27 cellular contexts compared by ENCODE assay signal in genomic region chr4:28744066-28744465, GRCh38.
"Had no signal": no experiment of that assay in that cellular context is flagged by ENCODE, and none has a peak within 500 bp of the region (broad histone marks: within the 10 kb centered on the region; RNA-seq: fewer than 3 reads in every experiment).

No MANE protein-coding gene starts in this region.

- H3K9me3 ChIP-seq: ascending aorta, breast epithelium, colonic mucosa, sigmoid colon, upper lobe of left lung had no signal

- H3K27ac Mint-ChIP-seq: activated CD4-positive, alpha-beta T cell treated with anti-CD3 and anti-CD28 coated beads, Interleukin-2, amount 10 ng/mL, durations not matched to agents 24 days and 14 days; activated CD8-positive, alpha-beta memory T cell treated with anti-CD3 and anti-CD28 coated beads, Interleukin-2, amount 10 ng/mL, durations not matched to agents 7 days and 5 days; activated CD8-positive, alpha-beta T cell treated with anti-CD3 and anti-CD28 coated beads for 36 hours; activated naive CD4-positive, alpha-beta T cell treated with anti-CD3 and anti-CD28 coated beads, Interleukin-2, amount 50 U/mL, for 24 hours; activated T-helper 1 cell treated with anti-CD3 and anti-CD28 coated beads, Interleukin-12 subunit alpha, Interleukin-12 subunit beta, Interleukin-2, Interleukin-4 antibody, amounts not matched to agents 30 ng/mL and 10 ng/mL and 1 ng/mL, durations not matched to agents 14 hours and 24 hours and 36 hours; endodermal cell; natural killer cell; T-cell; T-helper 2 cell treated with Interferon-gamma antibody and Interleukin-4, amounts not matched to agents 5 μg/mL and 100 μg/mL, for 36 hours had no signal

- H3K4me3 Mint-ChIP-seq: activated CD4-positive, alpha-beta T cell treated with anti-CD3 and anti-CD28 coated beads, Interleukin-2, amount 10 ng/mL, durations not matched to agents 24 days and 14 days; activated CD8-positive, alpha-beta memory T cell treated with anti-CD3 and anti-CD28 coated beads, Interleukin-2, amount 10 ng/mL, durations not matched to agents 7 days and 5 days; activated CD8-positive, alpha-beta T cell treated with anti-CD3 and anti-CD28 coated beads for 36 hours; activated naive CD4-positive, alpha-beta T cell treated with anti-CD3 and anti-CD28 coated beads, Interleukin-2, amount 50 U/mL, for 24 hours; activated T-helper 1 cell treated with anti-CD3 and anti-CD28 coated beads, Interleukin-12 subunit alpha, Interleukin-12 subunit beta, Interleukin-2, Interleukin-4 antibody, amounts not matched to agents 30 ng/mL and 10 ng/mL and 1 ng/mL, durations not matched to agents 14 hours and 24 hours and 36 hours; central memory CD8-positive, alpha-beta T cell; endodermal cell; natural killer cell; T-cell; T-helper 2 cell treated with Interferon-gamma antibody and Interleukin-4, amounts not matched to agents 5 μg/mL and 100 μg/mL, for 36 hours had no signal

- H3K36me3 ChIP-seq: ascending aorta, breast epithelium, colonic mucosa, sigmoid colon, upper lobe of left lung had no signal

- H3K36me3 Mint-ChIP-seq: activated CD8-positive, alpha-beta memory T cell treated with anti-CD3 and anti-CD28 coated beads, Interleukin-2, amount 10 ng/mL, durations not matched to agents 7 days and 5 days; activated naive CD4-positive, alpha-beta T cell treated with anti-CD3 and anti-CD28 coated beads, Interleukin-2, amount 50 U/mL, for 24 hours; natural killer cell; T-cell had no signal

- H3K9me3 Mint-ChIP-seq: activated T-helper 1 cell treated with anti-CD3 and anti-CD28 coated beads, Interleukin-12 subunit alpha, Interleukin-12 subunit beta, Interleukin-2, Interleukin-4 antibody, amounts not matched to agents 30 ng/mL and 10 ng/mL and 1 ng/mL, durations not matched to agents 14 hours and 24 hours and 36 hours; endodermal cell had no signal

- H3K27ac ChIP-seq: ascending aorta, breast epithelium, colonic mucosa, epithelial cell of prostate, sigmoid colon, upper lobe of left lung, VCaP had no signal

- H3K4me1 Mint-ChIP-seq: activated CD4-positive, alpha-beta T cell treated with anti-CD3 and anti-CD28 coated beads, Interleukin-2, amount 10 ng/mL, durations not matched to agents 24 days and 14 days; activated CD8-positive, alpha-beta memory T cell treated with anti-CD3 and anti-CD28 coated beads, Interleukin-2, amount 10 ng/mL, durations not matched to agents 7 days and 5 days; activated naive CD4-positive, alpha-beta T cell treated with anti-CD3 and anti-CD28 coated beads, Interleukin-2, amount 50 U/mL, for 24 hours; central memory CD8-positive, alpha-beta T cell; natural killer cell; T-cell had no signal

- DNase-seq: activated CD4-positive, alpha-beta T cell treated with anti-CD3 and anti-CD28 coated beads, Interleukin-2, amount 10 ng/mL, durations not matched to agents 24 days and 14 days; activated CD8-positive, alpha-beta memory T cell treated with anti-CD3 and anti-CD28 coated beads, Interleukin-2, amount 10 ng/mL, durations not matched to agents 7 days and 5 days; activated CD8-positive, alpha-beta T cell treated with anti-CD3 and anti-CD28 coated beads for 36 hours; activated gamma-delta T cell; activated T-cell treated with anti-CD3 and anti-CD28 coated beads for 4 hours; colonic mucosa; endodermal cell; hypothalamus; left ventricle myocardium superior; mammary epithelial cell; midbrain; natural killer cell; retina; sigmoid colon; stimulated activated CD4-positive, alpha-beta T cell treated with anti-CD3 and anti-CD28 coated beads, Interleukin-4, amount 100 ng/mL, for 1 hour; stimulated activated naive CD4-positive, alpha-beta T cell treated with Interleukin-2 at 50 U/mL for 16 hours; T-cell; upper lobe of left lung had no signal

- H3K4me3 ChIP-seq: ascending aorta, breast epithelium, colonic mucosa, sigmoid colon, upper lobe of left lung had no signal

- ATAC-seq: activated CD4-positive, CD25-positive, alpha-beta regulatory T cell treated with anti-CD3 and anti-CD28 coated beads, Interleukin-2, amount 50 U/mL, for 24 hours; activated CD8-positive, alpha-beta memory T cell treated with anti-CD3 and anti-CD28 coated beads, Interleukin-2, amount 10 ng/mL, durations not matched to agents 7 days and 5 days; activated CD8-positive, alpha-beta T cell treated with anti-CD3 and anti-CD28 coated beads for 36 hours; left ventricle myocardium superior; natural killer cell; T-cell had no signal

- H3K27me3 Mint-ChIP-seq: activated CD4-positive, alpha-beta T cell treated with anti-CD3 and anti-CD28 coated beads, Interleukin-2, amount 10 ng/mL, durations not matched to agents 24 days and 14 days; activated CD8-positive, alpha-beta memory T cell treated with anti-CD3 and anti-CD28 coated beads, Interleukin-2, amount 10 ng/mL, durations not matched to agents 7 days and 5 days; activated CD8-positive, alpha-beta T cell treated with anti-CD3 and anti-CD28 coated beads for 36 hours; activated naive CD4-positive, alpha-beta T cell treated with anti-CD3 and anti-CD28 coated beads, Interleukin-2, amount 50 U/mL, for 24 hours; central memory CD8-positive, alpha-beta T cell; T-cell had no signal

- H3K27me3 ChIP-seq: ascending aorta, breast epithelium, colonic mucosa, sigmoid colon, upper lobe of left lung had no signal

- H3K4me1 ChIP-seq: ascending aorta, breast epithelium, colonic mucosa, sigmoid colon, upper lobe of left lung had no signal
